ENCODE assay signal across 14 cellular contexts in the genomic region with DNA sequence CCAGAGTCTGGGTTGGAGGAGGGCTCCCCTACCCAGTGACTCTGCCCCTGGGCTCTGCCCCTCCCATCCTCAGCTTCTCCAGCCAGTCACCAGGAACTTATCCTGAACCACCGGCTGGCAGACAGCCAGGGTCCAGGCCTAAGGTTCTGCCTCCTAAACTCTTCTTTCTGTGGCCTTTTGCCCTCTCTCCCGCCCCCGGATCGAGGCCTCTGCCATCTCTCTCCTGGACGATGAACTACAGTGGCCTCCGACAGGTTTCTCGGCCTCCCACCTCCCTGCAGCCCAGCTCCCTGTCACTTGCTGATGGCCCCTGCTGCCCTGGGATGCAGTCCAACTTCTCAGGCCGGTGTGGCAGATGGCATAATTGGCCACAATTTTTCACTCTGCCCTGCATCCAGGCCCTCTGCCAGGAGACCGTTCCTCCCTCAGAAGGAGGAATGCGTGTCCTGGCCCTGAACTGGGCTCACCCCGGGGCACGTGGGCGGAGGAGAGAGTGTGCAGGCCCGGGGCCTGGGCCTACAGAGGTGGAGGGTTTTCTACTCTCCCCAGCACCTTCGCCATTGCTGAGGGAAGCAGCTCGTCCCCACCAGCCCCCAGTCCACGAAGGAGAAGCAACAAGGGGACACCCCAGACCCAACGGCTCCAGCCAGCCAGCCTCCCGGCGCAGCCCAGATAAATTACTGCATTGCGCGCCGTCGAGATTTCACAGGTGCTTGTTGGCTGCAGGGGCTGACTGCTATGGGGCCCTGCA.
DNase-seq lines count a peak whose midpoint lies in the region; ATAC-seq and TF ChIP-seq lines count a peak whose summit lies in the region.
"Had no signal": no experiment of that assay in that cellular context is flagged by ENCODE, and none has a peak within 500 bp of the region (broad histone marks: within the 10 kb centered on the region; RNA-seq: fewer than 3 reads in every experiment).

No MANE protein-coding gene starts in this region.

- peaks cover 12% of the 10 kb centered on the region for H3K27me3 Mint-ChIP-seq in glutamatergic neuron (ENCODE audit: unreplicated experiment)

- H3K36me3 ChIP-seq in MG63 (no peaks in the 10 kb centered on the region), body of pancreas (replicated peaks in 1 of 2; ENCODE audit: insufficient read depth in 1 of 2, low read depth in 2 of 2) (no peaks in the 10 kb centered on the region), mucosa of descending colon (ENCODE audit: low read depth) (no peaks in the 10 kb centered on the region)
- H3K36me3 ChIP-seq: upper lobe of left lung had no signal

- intact Hi-C loops in body of pancreas (cut with DNase I): no loop called here
- intact Hi-C loops in mucosa of descending colon (cut with DNase I, micrococcal nuclease): no loop called here

- H3K27ac Mint-ChIP-seq in glutamatergic neuron (ENCODE audit: unreplicated experiment): no peak overlapping the region

- peaks cover 3% of the 10 kb centered on the region for H3K4me1 Mint-ChIP-seq in glutamatergic neuron (ENCODE audit: low read depth, unreplicated experiment)

- H3K9me3 ChIP-seq in MG63: no peaks in the 10 kb centered on the region
- no peaks in the 10 kb centered on the region for H3K9me3 ChIP-seq in body of pancreas
- no peaks in the 10 kb centered on the region for H3K9me3 ChIP-seq in mucosa of descending colon
- H3K9me3 ChIP-seq: upper lobe of left lung had no signal

- peaks cover 15% of the 10 kb centered on the region for H3K4me1 ChIP-seq in body of pancreas
- H3K4me1 ChIP-seq in mucosa of descending colon (ENCODE audit: low read depth): no peaks in the 10 kb centered on the region
- H3K4me1 ChIP-seq: upper lobe of left lung had no signal

- no peak for TF ChIP-seq CTCF in C4-2B (conservative IDR thresholded peaks at IDR 0.05)
- TF ChIP-seq CTCF in body of pancreas (IDR thresholded peaks at IDR 0.05): no peak
- TF ChIP-seq CTCF in mucosa of descending colon (IDR thresholded peaks at IDR 0.05): no peak
- no peak for TF ChIP-seq CTCF in glutamatergic neuron (IDR thresholded peaks at IDR 0.05; ENCODE audit: partially characterized antibody, unreplicated experiment)

- H3K27me3 ChIP-seq in MG63 (no peaks in the 10 kb centered on the region), body of pancreas (no peaks in the 10 kb centered on the region)
- H3K27me3 ChIP-seq: upper lobe of left lung had no signal

- peak overlapping the region; percentile 36 for H3K27ac ChIP-seq in C4-2B
- peak overlapping the region in 1 of 4 donors; percentile 64 for H3K27ac ChIP-seq in body of pancreas
- H3K27ac ChIP-seq: skin epidermis, upper lobe of left lung had no signal

- H3K4me3 Mint-ChIP-seq in glutamatergic neuron (ENCODE audit: unreplicated experiment): no peak overlapping the region
- H3K4me3 Mint-ChIP-seq: activated T-cell treated with anti-CD3 and anti-CD28 coated beads, Interleukin-2, amount 50 U/mL, for 4 hours had no signal

- no peak for TF ChIP-seq POLR2A in body of pancreas (IDR thresholded peaks at IDR 0.05)

- DNase-seq in MG63: peak; percentile 88
- DNase-seq in body of pancreas: peak; percentile 41 to 78 (median 58)
- peak in 2 of 3 donors; percentile 27 to 45 for DNase-seq in mucosa of descending colon
- DNase-seq in NCI-H2081 treated with DMSO at 0.1 percent for 48 hours (lab: John Stamatoyannopoulos, UW): no peak
- no peak for DNase-seq in glutamatergic neuron
- DNase-seq: activated T-cell treated with anti-CD3 and anti-CD28 coated beads, Interleukin-2, amount 50 U/mL, for 4 hours; GDM1; GOT3; naive B cell had no signal

- H3K4me3 ChIP-seq in MG63: no peak overlapping the region
- H3K4me3 ChIP-seq in body of pancreas: no peak overlapping the region
- H3K4me3 ChIP-seq in mucosa of descending colon: no peak overlapping the region
- H3K4me3 ChIP-seq: skin epidermis, upper lobe of left lung had no signal

- peaks cover 6% of the 10 kb centered on the region for H3K9me3 Mint-ChIP-seq in glutamatergic neuron (ENCODE audit: unreplicated experiment)
- H3K9me3 Mint-ChIP-seq: activated T-cell treated with anti-CD3 and anti-CD28 coated beads, Interleukin-2, amount 50 U/mL, for 4 hours had no signal

- H3K36me3 Mint-ChIP-seq in glutamatergic neuron (ENCODE audit: unreplicated experiment): no peaks in the 10 kb centered on the region
- H3K36me3 Mint-ChIP-seq: naive B cell had no signal

- 33 to 45% methylated on average over 10 to 24 of the region's 24 CpGs for WGBS in body of pancreas, 2 donors

- ATAC-seq in body of pancreas: peak; percentile 85
- peak; percentile 51 for ATAC-seq in mucosa of descending colon
- no peak for ATAC-seq in HG03025 (IDR thresholded peaks at IDR 0.05; ENCODE audit: low FRiP score, unreplicated experiment)
- ATAC-seq in HG03342 (IDR thresholded peaks at IDR 0.05; ENCODE audit: unreplicated experiment): no peak
- ATAC-seq: activated T-cell treated with anti-CD3 and anti-CD28 coated beads, Interleukin-2, amount 50 U/mL, for 4 hours had no signal

Comparison
In these comparisons a context has a peak if more than half of its experiments do, and no peak if none do; other contexts are left out.
1. DNase-seq: peak in MG63 (single experiment), body of pancreas (4 of 4) and mucosa of descending colon (2 of 3); none in NCI-H2081 treated with DMSO at 0.1 percent for 48 hours (single experiment) and glutamatergic neuron (single experiment).
2. ATAC-seq: peak in body of pancreas (single experiment) and mucosa of descending colon (single experiment); none in HG03025 (single experiment) and HG03342 (single experiment).